Comparison of ENCODE assay signal across 1 cellular context in genomic region chr6:30717129-30717844, GRCh38.
A peak's percentile ranks its signal among the peaks of the same experiment; 100 is the strongest.
TF ChIP-seq lines count a peak whose summit lies in the region.

A gene with protein sequence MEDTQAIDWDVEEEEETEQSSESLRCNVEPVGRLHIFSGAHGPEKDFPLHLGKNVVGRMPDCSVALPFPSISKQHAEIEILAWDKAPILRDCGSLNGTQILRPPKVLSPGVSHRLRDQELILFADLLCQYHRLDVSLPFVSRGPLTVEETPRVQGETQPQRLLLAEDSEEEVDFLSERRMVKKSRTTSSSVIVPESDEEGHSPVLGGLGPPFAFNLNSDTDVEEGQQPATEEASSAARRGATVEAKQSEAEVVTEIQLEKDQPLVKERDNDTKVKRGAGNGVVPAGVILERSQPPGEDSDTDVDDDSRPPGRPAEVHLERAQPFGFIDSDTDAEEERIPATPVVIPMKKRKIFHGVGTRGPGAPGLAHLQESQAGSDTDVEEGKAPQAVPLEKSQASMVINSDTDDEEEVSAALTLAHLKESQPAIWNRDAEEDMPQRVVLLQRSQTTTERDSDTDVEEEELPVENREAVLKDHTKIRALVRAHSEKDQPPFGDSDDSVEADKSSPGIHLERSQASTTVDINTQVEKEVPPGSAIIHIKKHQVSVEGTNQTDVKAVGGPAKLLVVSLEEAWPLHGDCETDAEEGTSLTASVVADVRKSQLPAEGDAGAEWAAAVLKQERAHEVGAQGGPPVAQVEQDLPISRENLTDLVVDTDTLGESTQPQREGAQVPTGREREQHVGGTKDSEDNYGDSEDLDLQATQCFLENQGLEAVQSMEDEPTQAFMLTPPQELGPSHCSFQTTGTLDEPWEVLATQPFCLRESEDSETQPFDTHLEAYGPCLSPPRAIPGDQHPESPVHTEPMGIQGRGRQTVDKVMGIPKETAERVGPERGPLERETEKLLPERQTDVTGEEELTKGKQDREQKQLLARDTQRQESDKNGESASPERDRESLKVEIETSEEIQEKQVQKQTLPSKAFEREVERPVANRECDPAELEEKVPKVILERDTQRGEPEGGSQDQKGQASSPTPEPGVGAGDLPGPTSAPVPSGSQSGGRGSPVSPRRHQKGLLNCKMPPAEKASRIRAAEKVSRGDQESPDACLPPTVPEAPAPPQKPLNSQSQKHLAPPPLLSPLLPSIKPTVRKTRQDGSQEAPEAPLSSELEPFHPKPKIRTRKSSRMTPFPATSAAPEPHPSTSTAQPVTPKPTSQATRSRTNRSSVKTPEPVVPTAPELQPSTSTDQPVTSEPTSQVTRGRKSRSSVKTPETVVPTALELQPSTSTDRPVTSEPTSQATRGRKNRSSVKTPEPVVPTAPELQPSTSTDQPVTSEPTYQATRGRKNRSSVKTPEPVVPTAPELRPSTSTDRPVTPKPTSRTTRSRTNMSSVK (N-terminal part only) (minus strand): TSS chr6:30717281. CDS start chr6:30715175, 2,106 bp downstream.

TF ChIP-seq in HepG2, 621 proteins besides CTCF, POLR2A, EP300 and RAD21 (continued from another document and continues in another):
- TF ChIP-seq, protein P1, sequence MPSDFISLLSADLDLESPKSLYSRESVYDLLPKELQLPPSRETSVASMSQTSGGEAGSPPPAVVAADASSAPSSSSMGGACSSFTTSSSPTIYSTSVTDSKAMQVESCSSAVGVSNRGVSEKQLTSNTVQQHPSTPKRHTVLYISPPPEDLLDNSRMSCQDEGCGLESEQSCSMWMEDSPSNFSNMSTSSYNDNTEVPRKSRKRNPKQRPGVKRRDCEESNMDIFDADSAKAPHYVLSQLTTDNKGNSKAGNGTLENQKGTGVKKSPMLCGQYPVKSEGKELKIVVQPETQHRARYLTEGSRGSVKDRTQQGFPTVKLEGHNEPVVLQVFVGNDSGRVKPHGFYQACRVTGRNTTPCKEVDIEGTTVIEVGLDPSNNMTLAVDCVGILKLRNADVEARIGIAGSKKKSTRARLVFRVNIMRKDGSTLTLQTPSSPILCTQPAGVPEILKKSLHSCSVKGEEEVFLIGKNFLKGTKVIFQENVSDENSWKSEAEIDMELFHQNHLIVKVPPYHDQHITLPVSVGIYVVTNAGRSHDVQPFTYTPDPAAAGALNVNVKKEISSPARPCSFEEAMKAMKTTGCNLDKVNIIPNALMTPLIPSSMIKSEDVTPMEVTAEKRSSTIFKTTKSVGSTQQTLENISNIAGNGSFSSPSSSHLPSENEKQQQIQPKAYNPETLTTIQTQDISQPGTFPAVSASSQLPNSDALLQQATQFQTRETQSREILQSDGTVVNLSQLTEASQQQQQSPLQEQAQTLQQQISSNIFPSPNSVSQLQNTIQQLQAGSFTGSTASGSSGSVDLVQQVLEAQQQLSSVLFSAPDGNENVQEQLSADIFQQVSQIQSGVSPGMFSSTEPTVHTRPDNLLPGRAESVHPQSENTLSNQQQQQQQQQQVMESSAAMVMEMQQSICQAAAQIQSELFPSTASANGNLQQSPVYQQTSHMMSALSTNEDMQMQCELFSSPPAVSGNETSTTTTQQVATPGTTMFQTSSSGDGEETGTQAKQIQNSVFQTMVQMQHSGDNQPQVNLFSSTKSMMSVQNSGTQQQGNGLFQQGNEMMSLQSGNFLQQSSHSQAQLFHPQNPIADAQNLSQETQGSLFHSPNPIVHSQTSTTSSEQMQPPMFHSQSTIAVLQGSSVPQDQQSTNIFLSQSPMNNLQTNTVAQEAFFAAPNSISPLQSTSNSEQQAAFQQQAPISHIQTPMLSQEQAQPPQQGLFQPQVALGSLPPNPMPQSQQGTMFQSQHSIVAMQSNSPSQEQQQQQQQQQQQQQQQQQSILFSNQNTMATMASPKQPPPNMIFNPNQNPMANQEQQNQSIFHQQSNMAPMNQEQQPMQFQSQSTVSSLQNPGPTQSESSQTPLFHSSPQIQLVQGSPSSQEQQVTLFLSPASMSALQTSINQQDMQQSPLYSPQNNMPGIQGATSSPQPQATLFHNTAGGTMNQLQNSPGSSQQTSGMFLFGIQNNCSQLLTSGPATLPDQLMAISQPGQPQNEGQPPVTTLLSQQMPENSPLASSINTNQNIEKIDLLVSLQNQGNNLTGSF (CRISPR knock-in tag; IDR thresholded peaks at IDR 0.05): no peak
- TF ChIP-seq ZNF674 (CRISPR knock-in tag; IDR thresholded peaks at IDR 0.05; ENCODE audit: low read depth): no peak
- no peak for TF ChIP-seq ZNF484 (CRISPR knock-in tag; IDR thresholded peaks at IDR 0.05; ENCODE audit: borderline replicate concordance, low read depth)
- TF ChIP-seq SALL1 (CRISPR knock-in tag; IDR thresholded peaks at IDR 0.05): peak; percentile 93
- peak; percentile 98 for TF ChIP-seq KAT8 (CRISPR knock-in tag; IDR thresholded peaks at IDR 0.05)
- no peak for TF ChIP-seq ZNF180 (CRISPR knock-in tag; IDR thresholded peaks at IDR 0.05; ENCODE audit: borderline replicate concordance, low read depth)
- 0 out of 2 replicates have a peak, but pooled peaks have one; percentile 66 for TF ChIP-seq HNRNPL (IDR thresholded peaks at IDR 0.05; ENCODE audit: low read depth, low read length)
- peak; percentile 99 for TF ChIP-seq NFE2L1 (CRISPR knock-in tag; IDR thresholded peaks at IDR 0.05; ENCODE audit: borderline replicate concordance)
- peak; percentile 99 for TF ChIP-seq HDAC1 (CRISPR knock-in tag; IDR thresholded peaks at IDR 0.05)
- TF ChIP-seq ETV5 (CRISPR knock-in tag; IDR thresholded peaks at IDR 0.05; ENCODE audit: borderline replicate concordance): peak; percentile 80
- TF ChIP-seq MAX (IDR thresholded peaks at IDR 0.05): peak; percentile 90
- no peak for TF ChIP-seq AGO1 (IDR thresholded peaks at IDR 0.05; ENCODE audit: low read depth, low read length, poor library complexity, severe bottlenecking)
- peak; percentile 97 for TF ChIP-seq TOPORS (CRISPR knock-in tag; IDR thresholded peaks at IDR 0.05)
- no peak for TF ChIP-seq KIAA2018 (CRISPR knock-in tag; IDR thresholded peaks at IDR 0.05; ENCODE audit: borderline replicate concordance)
- TF ChIP-seq IRX3 (CRISPR knock-in tag; IDR thresholded peaks at IDR 0.05; ENCODE audit: borderline replicate concordance, low read depth): peak; percentile 91; the same call in 1 of the 2 replicates
- TF ChIP-seq SP1 (IDR thresholded peaks at IDR 0.05): no peak
- peak; percentile 95 for TF ChIP-seq SP1 (CRISPR knock-in tag; IDR thresholded peaks at IDR 0.05)
- TF ChIP-seq, protein P2, sequence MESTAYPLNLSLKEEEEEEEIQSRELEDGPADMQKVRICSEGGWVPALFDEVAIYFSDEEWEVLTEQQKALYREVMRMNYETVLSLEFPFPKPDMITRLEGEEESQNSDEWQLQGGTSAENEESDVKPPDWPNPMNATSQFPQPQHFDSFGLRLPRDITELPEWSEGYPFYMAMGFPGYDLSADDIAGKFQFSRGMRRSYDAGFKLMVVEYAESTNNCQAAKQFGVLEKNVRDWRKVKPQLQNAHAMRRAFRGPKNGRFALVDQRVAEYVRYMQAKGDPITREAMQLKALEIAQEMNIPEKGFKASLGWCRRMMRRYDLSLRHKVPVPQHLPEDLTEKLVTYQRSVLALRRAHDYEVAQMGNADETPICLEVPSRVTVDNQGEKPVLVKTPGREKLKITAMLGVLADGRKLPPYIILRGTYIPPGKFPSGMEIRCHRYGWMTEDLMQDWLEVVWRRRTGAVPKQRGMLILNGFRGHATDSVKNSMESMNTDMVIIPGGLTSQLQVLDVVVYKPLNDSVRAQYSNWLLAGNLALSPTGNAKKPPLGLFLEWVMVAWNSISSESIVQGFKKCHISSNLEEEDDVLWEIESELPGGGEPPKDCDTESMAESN (CRISPR knock-in tag; conservative IDR thresholded peaks at IDR 0.05): peak; percentile 96
- TF ChIP-seq ZNF572 (CRISPR knock-in tag; IDR thresholded peaks at IDR 0.05): no peak
- TF ChIP-seq PHF8 (CRISPR knock-in tag; IDR thresholded peaks at IDR 0.05): peak; percentile 85
- TF ChIP-seq ZBTB2 (CRISPR knock-in tag; IDR thresholded peaks at IDR 0.05; ENCODE audit: low read depth): peak; percentile 91
- peak; percentile 98 for TF ChIP-seq BORCS8-MEF2B (CRISPR knock-in tag; IDR thresholded peaks at IDR 0.05)
- no peak for TF ChIP-seq NAIF1 (CRISPR knock-in tag; IDR thresholded peaks at IDR 0.05; ENCODE audit: borderline replicate concordance)
- TF ChIP-seq KDM1A (CRISPR knock-in tag; IDR thresholded peaks at IDR 0.05): no peak
- TF ChIP-seq ZNF577 (CRISPR knock-in tag; IDR thresholded peaks at IDR 0.05; ENCODE audit: borderline replicate concordance, low read depth): 0 out of 2 replicates have a peak, but pooled peaks have one; percentile 8
- peak; percentile 43; the same call in 1 of the 2 replicates for TF ChIP-seq ZBTB49 (CRISPR knock-in tag; IDR thresholded peaks at IDR 0.05; ENCODE audit: borderline replicate concordance)
- peak; percentile 67 for TF ChIP-seq CEBPG (CRISPR knock-in tag; IDR thresholded peaks at IDR 0.05)
- no peak for TF ChIP-seq ZNF549 (CRISPR knock-in tag; IDR thresholded peaks at IDR 0.05)
- 0 out of 2 replicates have a peak, but pooled peaks have one; percentile 70 for TF ChIP-seq ZNF746 (CRISPR knock-in tag; IDR thresholded peaks at IDR 0.05)
- no peak for TF ChIP-seq SMC3 (IDR thresholded peaks at IDR 0.05; ENCODE audit: low read length)
- no peak; the same call in 1 of the 2 replicates for TF ChIP-seq ZNF33A (CRISPR knock-in tag; IDR thresholded peaks at IDR 0.05; ENCODE audit: borderline replicate concordance)
- TF ChIP-seq ZNF543 (CRISPR knock-in tag; IDR thresholded peaks at IDR 0.05): no peak; the same call in 1 of the 2 replicates
